ENCODE assay signal across 13 cellular contexts in genomic region chr1:25063591-25064416, GRCh38.
DNase-seq lines count a peak whose midpoint lies in the region; ATAC-seq and TF ChIP-seq lines count a peak whose summit lies in the region.
"Had no signal": no experiment of that assay in that cellular context is flagged by ENCODE, and none has a peak within 500 bp of the region (broad histone marks: within the 10 kb centered on the region; RNA-seq: fewer than 3 reads in every experiment).

No MANE protein-coding gene starts in this region.

- DNase-seq in DMS53 (lab: John Stamatoyannopoulos, UW): peak; percentile 71
- DNase-seq in HK-2 (ENCODE audit: unreplicated experiment): peak; percentile 6
- DNase-seq in adipocyte (ENCODE audit: low read depth): peak; percentile 7
- DNase-seq in mesendoderm: peak; percentile 39
- no peak for DNase-seq in AG20443 (ENCODE audit: low spot score)
- no peak for DNase-seq in omental fat pad (ENCODE audit: low spot score)
- DNase-seq: esophagus squamous epithelium, left ventricle myocardium superior, NCI-H1417, nephron progenitor cell had no signal

- H3K4ac ChIP-seq in mesendoderm (ENCODE audit: low read depth, low read length): no peak overlapping the region

- no peak overlapping the region for H3K23ac ChIP-seq in mesendoderm (ENCODE audit: low read length)

- no peak overlapping the region for H2BK5ac ChIP-seq in mesendoderm (ENCODE audit: low read length)

- H3K9ac ChIP-seq in adipocyte (ENCODE audit: low read length): no peak overlapping the region
- H3K9ac ChIP-seq in mesendoderm (ENCODE audit: low read length): no peak overlapping the region

- H2BK15ac ChIP-seq in mesendoderm (replicated peaks; ENCODE audit: low read depth): no peak overlapping the region

- no peak overlapping the region for H2BK120ac ChIP-seq in mesendoderm (ENCODE audit: low read depth, low read length)

- H3K18ac ChIP-seq in mesendoderm (ENCODE audit: low read length): no peak overlapping the region

- no peak overlapping the region for H3K4me2 ChIP-seq in mesendoderm (ENCODE audit: low read length)

- no peak overlapping the region for H3K27ac ChIP-seq in mesendoderm (ENCODE audit: low read depth, low read length)
- H3K27ac ChIP-seq: esophagus squamous epithelium, right lobe of liver had no signal

- no CpG with 5 or more reads among the region's 10 CpGs for WGBS in mesendoderm (ENCODE audit: extremely low coverage, insufficient coverage, low lambda C conversion rate)

- H4K5ac ChIP-seq in mesendoderm (ENCODE audit: low read length): no peak overlapping the region

- peaks cover under 1% of the 10 kb centered on the region for H3K9me3 ChIP-seq in adipocyte (ENCODE audit: control insufficient read depth, low read length)
- H3K9me3 ChIP-seq: esophagus squamous epithelium, right lobe of liver had no signal

- H3K4me1 ChIP-seq in adipocyte (ENCODE audit: control insufficient read depth, insufficient read depth, low read length) (no peaks in the 10 kb centered on the region), mesendoderm (ENCODE audit: control insufficient read depth, low read depth, low read length) (no peaks in the 10 kb centered on the region)
- H3K4me1 ChIP-seq: right lobe of liver had no signal

- H3K36me3 ChIP-seq in adipocyte (ENCODE audit: control insufficient read depth, insufficient read depth, low read length, severe bottlenecking): no peaks in the 10 kb centered on the region
- no peaks in the 10 kb centered on the region for H3K36me3 ChIP-seq in mesendoderm (ENCODE audit: control insufficient read depth, insufficient read depth, low read length)
- H3K36me3 ChIP-seq: esophagus squamous epithelium, right lobe of liver had no signal

- no peak for ATAC-seq in omental fat pad (ENCODE audit: low FRiP score)
- ATAC-seq in HG03097 (IDR thresholded peaks at IDR 0.05; ENCODE audit: low FRiP score, unreplicated experiment): no peak
- ATAC-seq in GM18517 (IDR thresholded peaks at IDR 0.05; ENCODE audit: unreplicated experiment): no peak
- ATAC-seq: left ventricle myocardium superior, right lobe of liver had no signal

- H2AK5ac ChIP-seq in mesendoderm (ENCODE audit: low read length): no peak overlapping the region

- no peak overlapping the region for H4K8ac ChIP-seq in mesendoderm (ENCODE audit: low read depth, low read length)

- H3K27me3 ChIP-seq in adipocyte (replicated peaks; ENCODE audit: control insufficient read depth, insufficient read depth, low read length): peaks cover 50% of the 10 kb centered on the region
- H3K27me3 ChIP-seq in mesendoderm (ENCODE audit: insufficient read depth, low read length, poor library complexity): no peaks in the 10 kb centered on the region
- H3K27me3 ChIP-seq: right lobe of liver had no signal

- no peaks in the 10 kb centered on the region for H3K79me2 ChIP-seq in mesendoderm (ENCODE audit: control insufficient read depth, insufficient read depth, low read length)

- H3K56ac ChIP-seq in mesendoderm (ENCODE audit: low read length): no peak overlapping the region

- H3K4me3 ChIP-seq in adipocyte (ENCODE audit: low read length) (no peak overlapping the region), mesendoderm (ENCODE audit: low read length) (no peak overlapping the region)
- H3K4me3 ChIP-seq: esophagus squamous epithelium, right lobe of liver had no signal

- H3K79me1 ChIP-seq in mesendoderm (ENCODE audit: low read length): no peaks in the 10 kb centered on the region

- no peak for TF ChIP-seq CTCF in omental fat pad (IDR thresholded peaks at IDR 0.05)

Comparison
In these comparisons a context has a peak if more than half of its experiments do, and no peak if none do; other contexts are left out.
1. DNase-seq: peak in DMS53 (single experiment), HK-2 (single experiment), adipocyte (single experiment) and mesendoderm (single experiment); none in AG20443 (single experiment) and omental fat pad (single experiment).